ENCODE assay signal across 9 cellular contexts in genomic region chr12:130761537-130762318, GRCh38. TPM values are rescaled to one million over a fixed set of nuclear protein-coding genes. Genes with fewer than 3 reads are reported as not detected.
DNase-seq lines count a peak whose midpoint lies in the region; ATAC-seq and TF ChIP-seq lines count a peak whose summit lies in the region.
"Had no signal": no experiment of that assay in that cellular context is flagged by ENCODE, and none has a peak within 500 bp of the region (broad histone marks: within the 10 kb centered on the region; RNA-seq: fewer than 3 reads in every experiment).

No MANE protein-coding gene starts in this region.

- H3K9me3 ChIP-seq in cardiac muscle cell (ENCODE audit: low read depth), result no peaks in the 10 kb centered on the region

- H3K27me3 ChIP-seq in cardiac muscle cell, result peaks cover 12% of the 10 kb centered on the region

- CTCF ChIA-PET in RWPE1 (lab: Yijun Ruan, JAX), result interaction anchor here (0.6 to 0.8 kb wide), 5 partner anchors 76 to 1037 kb away, joined by 3 to 4 read pairs (median 3); no protein-coding TSS in a partner anchor

- H3K4me3 ChIP-seq in cardiac muscle cell (no peak overlapping the region), retinal pigment epithelial cell (ENCODE audit: low read length) (no peak overlapping the region)

- ATAC-seq in HG03432 (IDR thresholded peaks at IDR 0.05; ENCODE audit: unreplicated experiment) (peak; percentile 68), HG03439 (IDR thresholded peaks at IDR 0.05; ENCODE audit: unreplicated experiment) (no peak)

- POLR2A ChIA-PET in RWPE1 (lab: Yijun Ruan, JAX; ENCODE audit: low non-redundant PET), result no interaction called here

- H3K27ac ChIP-seq in RWPE1 (no peak overlapping the region), cardiac muscle cell (no peak overlapping the region)

- TF ChIP-seq CTCF in GM12872 (IDR thresholded peaks at IDR 0.05; ENCODE audit: insufficient read depth, low read depth, low read length) (peak; percentile 54), RWPE1 (conservative IDR thresholded peaks at IDR 0.05; ENCODE audit: low read depth) (peak; percentile 33; the same call in 1 of the 2 replicates), cardiac muscle cell (IDR thresholded peaks at IDR 0.05; ENCODE audit: low read depth, low read length) (peak; percentile 35), retinal pigment epithelial cell (conservative IDR thresholded peaks at IDR 0.05; ENCODE audit: low read depth, low read length) (peak; percentile 61)

- DNase-seq in 8988T (peak; percentile 57), RWPE1 (ENCODE audit: low spot score) (peak; percentile 77), cardiac muscle cell (ENCODE audit: low read depth in 1 of 2, low spot score in 1 of 2) (peak; percentile 30 to 58), retinal pigment epithelial cell (ENCODE audit: low read depth) (no peak)
- peak; percentile 69 for DNase-seq in activated naive CD4-positive, alpha-beta T cell treated with Interleukin-2 at 50 U/mL for 16 hours

- no peaks in the 10 kb centered on the region for H3K4me1 ChIP-seq in cardiac muscle cell (ENCODE audit: low read depth)

- H3K36me3 ChIP-seq in cardiac muscle cell, result no peaks in the 10 kb centered on the region

RNA-seq across cellular contexts. Expression of gene RIMBP2, which starts 45.6 kb away (rescaled TPM):
- total RNA-seq in cardiac muscle cell, result 2.4 and 10.5 TPM in 2 replicates
- polyA plus RNA-seq in cardiac muscle cell, result 2.6 and 8.3 TPM in 2 replicates
- total RNA-seq: mononuclear cell had no signal
